Comparison of ENCODE assay signal across 9 cellular contexts in genomic region chr18:13222371-13223281, GRCh38. TPM values are rescaled to one million over a fixed set of nuclear protein-coding genes. Genes with fewer than 3 reads are reported as not detected.
DNase-seq lines count a peak whose midpoint lies in the region; ATAC-seq and TF ChIP-seq lines count a peak whose summit lies in the region.
"Had no signal": no experiment of that assay in that cellular context is flagged by ENCODE, and none has a peak within 500 bp of the region (broad histone marks: within the 10 kb centered on the region; RNA-seq: fewer than 3 reads in every experiment).

No MANE protein-coding gene starts in this region.

- H3K9ac ChIP-seq in liver (ENCODE audit: low read depth in 1 of 2, low read length in 2 of 2), result no peak overlapping the region
- H3K9ac ChIP-seq: KMS-11 had no signal

- ATAC-seq in GM21423 (IDR thresholded peaks at IDR 0.05; ENCODE audit: unreplicated experiment) (no peak), HG02623 (IDR thresholded peaks at IDR 0.05; ENCODE audit: unreplicated experiment) (no peak)

- no peaks in the 10 kb centered on the region for H3K36me3 ChIP-seq in adrenal gland (replicated peaks in 1 of 2)
- H3K36me3 ChIP-seq in liver (ENCODE audit: control insufficient read depth in 4 of 4, insufficient read depth in 3 of 4, low read depth in 1 of 4, low read length in 3 of 4), result no peaks in the 10 kb centered on the region
- no peaks in the 10 kb centered on the region for H3K36me3 ChIP-seq in transverse colon

- peak; percentile 51 for TF ChIP-seq EP300 in transverse colon (IDR thresholded peaks at IDR 0.05; ENCODE audit: low read depth)

- H3K27ac ChIP-seq in adrenal gland, result peak overlapping the region in 4 of 5 donors; percentile 31 to 90 (median 60)
- H3K27ac ChIP-seq in liver (ENCODE audit: low read depth in 1 of 2, low read length in 2 of 2), result peak overlapping the region; percentile 10 to 44
- H3K27ac ChIP-seq in transverse colon, result peak overlapping the region; percentile 90 to 92 (median 92)
- H3K27ac ChIP-seq: KMS-11 had no signal

- in situ Hi-C loops in transverse colon (cut with MboI; ENCODE audit: low pct_ligation_motif_present in 1 of 4, low pct_unique_long_range_greater_than_20kb in 1 of 4, low sequenced_read_pairs in 3 of 4), result loop anchor here in 3 of 4 donors (25.0 kb wide), 2 partner anchors 315 to 415 kb away; no protein-coding TSS in a partner anchor

- H3K27me3 ChIP-seq in adrenal gland (no peaks in the 10 kb centered on the region), liver (ENCODE audit: control insufficient read depth in 4 of 4, insufficient read depth in 4 of 4, low read length in 3 of 4) (no peaks in the 10 kb centered on the region), transverse colon (no peaks in the 10 kb centered on the region)

- no peak for TF ChIP-seq CTCF in adrenal gland (IDR thresholded peaks at IDR 0.05)
- TF ChIP-seq CTCF in liver (IDR thresholded peaks at IDR 0.05; ENCODE audit: low read depth, low read length, missing input control), result no peak
- TF ChIP-seq CTCF in transverse colon (IDR thresholded peaks at IDR 0.05), result no peak

- DNase-seq in NCI-H146 (lab: John Stamatoyannopoulos, UW), result peak; percentile 26
- DNase-seq in NCI-H146 treated with DMSO at 0.1 percent for 48 hours (lab: John Stamatoyannopoulos, UW; ENCODE audit: unreplicated experiment), result no peak
- DNase-seq in adrenal gland, result peak; percentile 69 to 93 (median 80)
- DNase-seq in transverse colon, result peak; percentile 80
- DNase-seq in T-helper 9 cell, result no peak

- intact Hi-C loops in adrenal gland (cut with DNase I) (loop anchor here in 1 of 2 donors (5.0 kb wide), 1 partner anchor 35 kb away; no protein-coding TSS in a partner anchor), transverse colon (cut with DNase I; ENCODE audit: low total_unique reads) (loop anchor here (5.0 kb wide), 2 partner anchors 45 to 155 kb away; no protein-coding TSS in a partner anchor)

- peak overlapping the region in 1 of 4 donors; percentile 8 for H3K4me3 ChIP-seq in adrenal gland
- no peak overlapping the region for H3K4me3 ChIP-seq in liver (ENCODE audit: low read depth in 1 of 3, low read length in 3 of 3)
- peak overlapping the region in 2 of 4 donors; percentile 0 to 32 for H3K4me3 ChIP-seq in transverse colon

- peaks cover 36 to 60% of the 10 kb centered on the region in 2 donors for H3K4me1 ChIP-seq in adrenal gland (replicated peaks in 1 of 2)
- H3K4me1 ChIP-seq in liver (ENCODE audit: control insufficient read depth in 4 of 4, insufficient read depth in 4 of 4, low read length in 3 of 4), result peaks cover 17 to 51% (median 44%) of the 10 kb centered on the region in 4 donors
- peaks cover 38 to 62% (median 54%) of the 10 kb centered on the region in 4 donors for H3K4me1 ChIP-seq in transverse colon

- WGBS in adrenal gland, 4 donors, result 18 to 32% (median 23%) methylated on average over 18 to 19 of the region's 19 CpGs
- WGBS in liver, result 36% methylated on average over 19 of the region's 19 CpGs
- 24 to 36% methylated on average over 3 to 19 of the region's 19 CpGs for WGBS in transverse colon (ENCODE audit: low coverage in 1 of 2), 2 donors

- H3K9me3 ChIP-seq in adrenal gland (replicated peaks in 1 of 3) (no peaks in the 10 kb centered on the region), liver (ENCODE audit: control insufficient read depth in 4 of 4, low read length in 3 of 4) (no peaks in the 10 kb centered on the region), transverse colon (no peaks in the 10 kb centered on the region)

- peak in 1 of 2 donors; percentile 29 for TF ChIP-seq RAD21 in liver (IDR thresholded peaks at IDR 0.05)

- TF ChIP-seq POLR2A in adrenal gland (IDR thresholded peaks at IDR 0.05) (peak in 1 of 2 donors; percentile 39), transverse colon (IDR thresholded peaks at IDR 0.05) (peak; percentile 32)

TF ChIP-seq in liver, 16 proteins besides CTCF, POLR2A, EP300 and RAD21:
- no peak for TF ChIP-seq FOXA1 (IDR thresholded peaks at IDR 0.05)
- no peak for TF ChIP-seq SP1 (IDR thresholded peaks at IDR 0.05)
- peak; percentile 50 to 61 for TF ChIP-seq HNF4A (conservative IDR thresholded peaks at IDR 0.05)
- TF ChIP-seq TAF1 (conservative IDR thresholded peaks at IDR 0.05), result no peak
- TF ChIP-seq, protein P1, sequence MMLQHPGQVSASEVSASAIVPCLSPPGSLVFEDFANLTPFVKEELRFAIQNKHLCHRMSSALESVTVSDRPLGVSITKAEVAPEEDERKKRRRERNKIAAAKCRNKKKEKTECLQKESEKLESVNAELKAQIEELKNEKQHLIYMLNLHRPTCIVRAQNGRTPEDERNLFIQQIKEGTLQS (IDR thresholded peaks at IDR 0.05), result no peak
- TF ChIP-seq GABPA (IDR thresholded peaks at IDR 0.05 in 1 of 2, conservative IDR thresholded peaks at IDR 0.05 in 1 of 2), result no peak
- no peak for TF ChIP-seq YY1 (IDR thresholded peaks at IDR 0.05)
- TF ChIP-seq JUND (IDR thresholded peaks at IDR 0.05), result peak in 1 of 2 donors; percentile 21
- TF ChIP-seq HNF4G (IDR thresholded peaks at IDR 0.05), result no peak
- no peak for TF ChIP-seq NR2F2 (IDR thresholded peaks at IDR 0.05)
- TF ChIP-seq FOXA2 (IDR thresholded peaks at IDR 0.05), result peak; percentile 14
- TF ChIP-seq RXRA (IDR thresholded peaks at IDR 0.05), result peak; percentile 71 to 75
- TF ChIP-seq, protein P2, sequence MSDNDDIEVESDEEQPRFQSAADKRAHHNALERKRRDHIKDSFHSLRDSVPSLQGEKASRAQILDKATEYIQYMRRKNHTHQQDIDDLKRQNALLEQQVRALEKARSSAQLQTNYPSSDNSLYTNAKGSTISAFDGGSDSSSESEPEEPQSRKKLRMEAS (IDR thresholded peaks at IDR 0.05), result no peak
- peak; percentile 18 for TF ChIP-seq ZBTB33 (IDR thresholded peaks at IDR 0.05)
- no peak for TF ChIP-seq REST (IDR thresholded peaks at IDR 0.05)
TF ChIP-seq in liver: peak in this region for 5.

RNA-seq across cellular contexts. Expression of gene LDLRAD4, which starts 4.1 kb away (rescaled TPM):
- total RNA-seq in adrenal gland, result 10 to 100 TPM; 26.1 to 64.5 (median 47.7) TPM
- 10 to 100 TPM in 1 of 3 donors, 1 to 10 TPM in 2; 3.9 to 16.6 (median 8.9) TPM for polyA plus RNA-seq in adrenal gland
- total RNA-seq in liver, result 10 to 100 TPM; 15.6 to 41.7 TPM
- polyA plus RNA-seq in liver, result 1 to 10 TPM; 4.8 to 9.8 TPM
- total RNA-seq in transverse colon, result 100 to 1,000 TPM in 1 of 4 donors, 10 to 100 TPM in 3; 34.8 to 277 (median 60.6) TPM

Comparison
In these comparisons a context has a peak if more than half of its experiments do, and no peak if none do; other contexts are left out.
1. DNase-seq: peak in NCI-H146 (single experiment), adrenal gland (7 of 7) and transverse colon (single experiment); none in NCI-H146 treated with DMSO at 0.1 percent for 48 hours (single experiment) and T-helper 9 cell (single experiment).
2. H3K27ac ChIP-seq: peak in every context shown above with its lines; median percentile 92 in transverse colon; 60 in adrenal gland; 27 in liver.